1 cellular context compared by ENCODE assay signal in the genomic region with DNA sequence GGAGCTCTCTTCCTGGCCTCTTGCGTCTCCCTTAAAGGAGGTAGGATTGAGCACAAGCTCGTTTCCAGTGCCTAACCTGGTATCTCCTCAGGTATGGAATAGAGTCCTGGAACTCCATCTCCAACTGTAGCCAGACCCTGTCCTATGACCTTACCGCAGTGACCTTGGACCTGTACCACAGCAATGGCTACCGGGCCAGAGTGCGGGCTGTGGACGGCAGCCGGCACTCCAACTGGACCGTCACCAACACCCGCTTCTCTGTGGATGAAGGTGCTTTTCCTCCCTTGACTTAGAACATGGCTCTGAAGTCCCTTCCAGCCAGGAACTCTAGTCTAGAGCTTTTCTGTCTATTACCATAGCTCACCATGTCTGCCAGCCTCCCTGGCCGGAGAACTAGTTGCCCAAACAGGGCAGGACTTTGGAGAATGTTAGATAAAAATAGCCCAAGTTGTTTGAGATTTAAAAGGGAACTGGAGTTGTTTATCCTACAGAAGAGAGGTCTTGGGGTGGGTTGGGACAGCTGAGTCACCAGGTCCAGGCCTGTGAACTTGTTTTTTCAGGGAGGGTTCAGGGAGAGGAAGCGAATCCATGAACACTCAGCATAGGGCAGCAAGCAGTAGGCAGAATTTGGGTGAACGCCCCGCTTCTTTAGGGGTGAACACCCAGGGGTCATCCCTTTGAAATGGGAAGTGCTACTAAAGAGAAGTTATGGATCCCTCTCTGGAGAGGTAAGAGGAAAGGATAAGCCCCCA.
TF ChIP-seq lines count a peak whose summit lies in the region.

No MANE protein-coding gene starts in this region.

TF ChIP-seq in K562, 482 proteins besides CTCF, POLR2A, EP300 and RAD21:
- TF ChIP-seq ZNF444 (CRISPR knock-in tag; IDR thresholded peaks at IDR 0.05) (no peak), SPI1 (IDR thresholded peaks at IDR 0.05; ENCODE audit: borderline replicate concordance, low read depth, low read length) (0 out of 2 replicates have a peak, but pooled peaks have one; percentile 9)
